In the genomic region with DNA sequence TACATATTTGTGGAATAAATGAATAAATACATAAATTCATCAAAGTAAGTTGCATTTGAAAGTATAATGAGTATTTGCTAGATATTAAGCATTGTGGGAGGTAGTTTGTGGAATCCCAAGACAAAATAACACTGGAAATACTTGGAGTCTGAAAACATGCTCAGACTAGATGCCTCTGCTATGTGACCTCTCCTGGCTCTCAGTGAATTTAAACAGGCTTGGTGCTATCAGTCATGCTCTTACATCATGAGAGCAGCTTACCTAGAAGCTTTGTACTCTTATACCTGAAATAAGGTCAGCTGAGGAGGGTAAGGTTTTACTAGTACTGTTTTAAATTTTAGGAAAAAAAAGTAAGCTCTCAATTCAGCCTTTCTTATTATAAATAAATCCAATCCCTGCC, we compare ENCODE assay signal across 1 cellular context.
TF ChIP-seq lines count a peak whose summit lies in the region.

No MANE protein-coding gene starts in this region.

TF ChIP-seq in GM23338, 12 proteins besides CTCF, POLR2A, EP300 and RAD21 (continued from another document):
- no peak for TF ChIP-seq CREB1 (CRISPR knock-in tag; IDR thresholded peaks at IDR 0.05; ENCODE audit: low read depth)
- no peak for TF ChIP-seq NANOG (IDR thresholded peaks at IDR 0.05; ENCODE audit: borderline replicate concordance)
- no peak for TF ChIP-seq STAT1 (IDR thresholded peaks at IDR 0.05; ENCODE audit: unreplicated experiment)
- TF ChIP-seq, protein P1, sequence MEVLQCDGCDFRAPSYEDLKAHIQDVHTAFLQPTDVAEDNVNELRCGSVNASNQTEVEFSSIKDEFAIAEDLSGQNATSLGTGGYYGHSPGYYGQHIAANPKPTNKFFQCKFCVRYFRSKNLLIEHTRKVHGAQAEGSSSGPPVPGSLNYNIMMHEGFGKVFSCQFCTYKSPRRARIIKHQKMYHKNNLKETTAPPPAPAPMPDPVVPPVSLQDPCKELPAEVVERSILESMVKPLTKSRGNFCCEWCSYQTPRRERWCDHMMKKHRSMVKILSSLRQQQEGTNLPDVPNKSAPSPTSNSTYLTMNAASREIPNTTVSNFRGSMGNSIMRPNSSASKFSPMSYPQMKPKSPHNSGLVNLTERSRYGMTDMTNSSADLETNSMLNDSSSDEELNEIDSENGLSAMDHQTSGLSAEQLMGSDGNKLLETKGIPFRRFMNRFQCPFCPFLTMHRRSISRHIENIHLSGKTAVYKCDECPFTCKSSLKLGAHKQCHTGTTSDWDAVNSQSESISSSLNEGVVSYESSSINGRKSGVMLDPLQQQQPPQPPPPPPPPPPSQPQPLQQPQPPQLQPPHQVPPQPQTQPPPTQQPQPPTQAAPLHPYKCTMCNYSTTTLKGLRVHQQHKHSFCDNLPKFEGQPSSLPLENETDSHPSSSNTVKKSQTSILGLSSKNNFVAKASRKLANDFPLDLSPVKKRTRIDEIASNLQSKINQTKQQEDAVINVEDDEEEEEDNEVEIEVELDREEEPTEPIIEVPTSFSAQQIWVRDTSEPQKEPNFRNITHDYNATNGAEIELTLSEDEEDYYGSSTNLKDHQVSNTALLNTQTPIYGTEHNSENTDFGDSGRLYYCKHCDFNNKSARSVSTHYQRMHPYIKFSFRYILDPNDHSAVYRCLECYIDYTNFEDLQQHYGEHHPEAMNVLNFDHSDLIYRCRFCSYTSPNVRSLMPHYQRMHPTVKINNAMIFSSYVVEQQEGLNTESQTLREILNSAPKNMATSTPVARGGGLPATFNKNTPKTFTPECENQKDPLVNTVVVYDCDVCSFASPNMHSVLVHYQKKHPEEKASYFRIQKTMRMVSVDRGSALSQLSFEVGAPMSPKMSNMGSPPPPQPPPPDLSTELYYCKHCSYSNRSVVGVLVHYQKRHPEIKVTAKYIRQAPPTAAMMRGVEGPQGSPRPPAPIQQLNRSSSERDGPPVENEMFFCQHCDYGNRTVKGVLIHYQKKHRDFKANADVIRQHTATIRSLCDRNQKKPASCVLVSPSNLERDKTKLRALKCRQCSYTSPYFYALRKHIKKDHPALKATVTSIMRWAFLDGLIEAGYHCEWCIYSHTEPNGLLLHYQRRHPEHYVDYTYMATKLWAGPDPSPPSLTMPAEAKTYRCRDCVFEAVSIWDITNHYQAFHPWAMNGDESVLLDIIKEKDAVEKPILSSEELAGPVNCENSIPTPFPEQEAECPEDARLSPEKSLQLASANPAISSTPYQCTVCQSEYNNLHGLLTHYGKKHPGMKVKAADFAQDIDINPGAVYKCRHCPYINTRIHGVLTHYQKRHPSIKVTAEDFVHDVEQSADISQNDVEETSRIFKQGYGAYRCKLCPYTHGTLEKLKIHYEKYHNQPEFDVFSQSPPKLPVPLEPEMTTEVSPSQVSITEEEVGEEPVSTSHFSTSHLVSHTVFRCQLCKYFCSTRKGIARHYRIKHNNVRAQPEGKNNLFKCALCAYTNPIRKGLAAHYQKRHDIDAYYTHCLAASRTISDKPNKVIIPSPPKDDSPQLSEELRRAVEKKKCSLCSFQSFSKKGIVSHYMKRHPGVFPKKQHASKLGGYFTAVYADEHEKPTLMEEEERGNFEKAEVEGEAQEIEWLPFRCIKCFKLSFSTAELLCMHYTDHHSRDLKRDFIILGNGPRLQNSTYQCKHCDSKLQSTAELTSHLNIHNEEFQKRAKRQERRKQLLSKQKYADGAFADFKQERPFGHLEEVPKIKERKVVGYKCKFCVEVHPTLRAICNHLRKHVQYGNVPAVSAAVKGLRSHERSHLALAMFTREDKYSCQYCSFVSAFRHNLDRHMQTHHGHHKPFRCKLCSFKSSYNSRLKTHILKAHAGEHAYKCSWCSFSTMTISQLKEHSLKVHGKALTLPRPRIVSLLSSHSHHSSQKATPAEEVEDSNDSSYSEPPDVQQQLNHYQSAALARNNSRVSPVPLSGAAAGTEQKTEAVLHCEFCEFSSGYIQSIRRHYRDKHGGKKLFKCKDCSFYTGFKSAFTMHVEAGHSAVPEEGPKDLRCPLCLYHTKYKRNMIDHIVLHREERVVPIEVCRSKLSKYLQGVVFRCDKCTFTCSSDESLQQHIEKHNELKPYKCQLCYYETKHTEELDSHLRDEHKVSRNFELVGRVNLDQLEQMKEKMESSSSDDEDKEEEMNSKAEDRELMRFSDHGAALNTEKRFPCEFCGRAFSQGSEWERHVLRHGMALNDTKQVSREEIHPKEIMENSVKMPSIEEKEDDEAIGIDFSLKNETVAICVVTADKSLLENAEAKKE (CRISPR knock-in tag; IDR thresholded peaks at IDR 0.05): no peak
- no peak for TF ChIP-seq EZH2 (IDR thresholded peaks at IDR 0.05; ENCODE audit: low read depth, unreplicated experiment)
- TF ChIP-seq, protein P2, sequence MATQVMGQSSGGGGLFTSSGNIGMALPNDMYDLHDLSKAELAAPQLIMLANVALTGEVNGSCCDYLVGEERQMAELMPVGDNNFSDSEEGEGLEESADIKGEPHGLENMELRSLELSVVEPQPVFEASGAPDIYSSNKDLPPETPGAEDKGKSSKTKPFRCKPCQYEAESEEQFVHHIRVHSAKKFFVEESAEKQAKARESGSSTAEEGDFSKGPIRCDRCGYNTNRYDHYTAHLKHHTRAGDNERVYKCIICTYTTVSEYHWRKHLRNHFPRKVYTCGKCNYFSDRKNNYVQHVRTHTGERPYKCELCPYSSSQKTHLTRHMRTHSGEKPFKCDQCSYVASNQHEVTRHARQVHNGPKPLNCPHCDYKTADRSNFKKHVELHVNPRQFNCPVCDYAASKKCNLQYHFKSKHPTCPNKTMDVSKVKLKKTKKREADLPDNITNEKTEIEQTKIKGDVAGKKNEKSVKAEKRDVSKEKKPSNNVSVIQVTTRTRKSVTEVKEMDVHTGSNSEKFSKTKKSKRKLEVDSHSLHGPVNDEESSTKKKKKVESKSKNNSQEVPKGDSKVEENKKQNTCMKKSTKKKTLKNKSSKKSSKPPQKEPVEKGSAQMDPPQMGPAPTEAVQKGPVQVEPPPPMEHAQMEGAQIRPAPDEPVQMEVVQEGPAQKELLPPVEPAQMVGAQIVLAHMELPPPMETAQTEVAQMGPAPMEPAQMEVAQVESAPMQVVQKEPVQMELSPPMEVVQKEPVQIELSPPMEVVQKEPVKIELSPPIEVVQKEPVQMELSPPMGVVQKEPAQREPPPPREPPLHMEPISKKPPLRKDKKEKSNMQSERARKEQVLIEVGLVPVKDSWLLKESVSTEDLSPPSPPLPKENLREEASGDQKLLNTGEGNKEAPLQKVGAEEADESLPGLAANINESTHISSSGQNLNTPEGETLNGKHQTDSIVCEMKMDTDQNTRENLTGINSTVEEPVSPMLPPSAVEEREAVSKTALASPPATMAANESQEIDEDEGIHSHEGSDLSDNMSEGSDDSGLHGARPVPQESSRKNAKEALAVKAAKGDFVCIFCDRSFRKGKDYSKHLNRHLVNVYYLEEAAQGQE (IDR thresholded peaks at IDR 0.05; ENCODE audit: unreplicated experiment): no peak
